11 cellular contexts compared by ENCODE assay signal in the genomic region with DNA sequence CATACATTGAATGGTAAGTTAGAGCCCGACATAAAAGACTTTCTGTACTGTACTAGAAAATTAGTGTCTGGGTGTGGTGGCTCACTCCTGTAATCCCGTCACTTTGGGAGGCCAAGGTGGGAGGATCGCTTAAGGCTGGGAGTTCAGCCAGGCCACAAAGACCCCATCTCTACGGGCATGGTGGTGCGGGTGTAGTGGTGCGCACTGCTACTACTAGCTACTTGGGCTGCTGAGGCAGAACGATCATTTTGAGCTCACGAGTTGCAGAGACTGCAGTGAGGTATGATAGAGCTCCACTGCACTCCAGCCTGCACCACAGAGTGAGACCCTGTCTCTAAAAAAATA. TPM values are rescaled to one million over a fixed set of nuclear protein-coding genes. Genes with fewer than 3 reads are reported as not detected.
A peak's percentile ranks its signal among the peaks of the same experiment; 100 is the strongest.
DNase-seq lines count a peak whose midpoint lies in the region; ATAC-seq and TF ChIP-seq lines count a peak whose summit lies in the region.
"Had no signal": no experiment of that assay in that cellular context is flagged by ENCODE, and none has a peak within 500 bp of the region (broad histone marks: within the 10 kb centered on the region; RNA-seq: fewer than 3 reads in every experiment).

No MANE protein-coding gene starts in this region.

- no peak overlapping the region for H3K27ac Mint-ChIP-seq in dendritic cell treated with granulocyte-macrophage colony-stimulating factor and Interleukin-4, amounts not matched to agents 40 ng/mL and 50 ng/mL, for 4 days
- no peak overlapping the region for H3K27ac Mint-ChIP-seq in neural progenitor cell

- peaks cover 34% of the 10 kb centered on the region for H3K4me1 Mint-ChIP-seq in dendritic cell treated with granulocyte-macrophage colony-stimulating factor and Interleukin-4, amounts not matched to agents 40 ng/mL and 50 ng/mL, for 4 days (ENCODE audit: low read depth)
- H3K4me1 Mint-ChIP-seq in neural progenitor cell, result peaks cover 30% of the 10 kb centered on the region

- H3K36me3 Mint-ChIP-seq in dendritic cell treated with granulocyte-macrophage colony-stimulating factor and Interleukin-4, amounts not matched to agents 40 ng/mL and 50 ng/mL, for 4 days (ENCODE audit: low read depth), result peaks cover 67% of the 10 kb centered on the region
- H3K36me3 Mint-ChIP-seq in neural progenitor cell, result peaks cover 36% of the 10 kb centered on the region

- no peaks in the 10 kb centered on the region for H3K27me3 Mint-ChIP-seq in dendritic cell treated with granulocyte-macrophage colony-stimulating factor and Interleukin-4, amounts not matched to agents 40 ng/mL and 50 ng/mL, for 4 days
- peaks cover 3% of the 10 kb centered on the region for H3K27me3 Mint-ChIP-seq in neural progenitor cell (ENCODE audit: insufficient read depth, low read depth)

- in situ Hi-C loops in KBM-7 (cut with MboI; ENCODE audit: low pct_unique_long_range_greater_than_20kb, low sequenced_read_pairs), result no loop called here

- peaks cover 25% of the 10 kb centered on the region for H3K4me1 ChIP-seq in neural progenitor cell

- H3K9ac ChIP-seq in neural progenitor cell, result no peak overlapping the region

- H3K9me3 ChIP-seq in neural progenitor cell (ENCODE audit: low read depth), result no peaks in the 10 kb centered on the region

- H3K36me3 ChIP-seq in neural progenitor cell, result peaks cover 18% of the 10 kb centered on the region

- no peak for ATAC-seq in HG02642 (IDR thresholded peaks at IDR 0.05; ENCODE audit: poor library complexity, unreplicated experiment)

- peaks cover 66% of the 10 kb centered on the region for H4K20me1 ChIP-seq in neural progenitor cell (ENCODE audit: low read depth)

- peaks cover 86% of the 10 kb centered on the region for H3K79me2 ChIP-seq in neural progenitor cell (ENCODE audit: low read depth)

- H3K4me3 ChIP-seq in NB4 (ENCODE audit: low read depth, low read length) (peak overlapping the region; percentile 95), neural progenitor cell (peak overlapping the region; percentile 84)

- no peak overlapping the region for H3K27ac ChIP-seq in neural progenitor cell

- DNase-seq in ELF-1 (ENCODE audit: low read depth, low spot score) (peak; percentile 28), NB4 (ENCODE audit: low read depth) (no peak), neural progenitor cell (ENCODE audit: low spot score) (peak; percentile 27), NCI-H526 treated with DMSO at 0.1 percent for 48 hours (lab: John Stamatoyannopoulos, UW) (no peak), NCI-H2196 treated with DMSO at 0.1 percent for 48 hours (lab: John Stamatoyannopoulos, UW; ENCODE audit: unreplicated experiment) (no peak), KBM-7 (no peak)
- DNase-seq: head of caudate nucleus; NCI-H1930; stimulated activated CD4-positive, alpha-beta T cell treated with anti-CD3 and anti-CD28 coated beads, Interleukin-12 subunit alpha, Interleukin-12 subunit beta, amount 100 ng/mL, for 4 hours had no signal

- no peaks in the 10 kb centered on the region for H3K9me3 Mint-ChIP-seq in dendritic cell treated with granulocyte-macrophage colony-stimulating factor and Interleukin-4, amounts not matched to agents 40 ng/mL and 50 ng/mL, for 4 days
- peaks cover 6% of the 10 kb centered on the region for H3K9me3 Mint-ChIP-seq in neural progenitor cell

- H2AFZ ChIP-seq in neural progenitor cell (replicated peaks), result no peak overlapping the region

- peaks cover 14% of the 10 kb centered on the region for H3F3A ChIP-seq in neural progenitor cell (ENCODE audit: low read depth)

- peak overlapping the region; percentile 87 for H3K4me2 ChIP-seq in neural progenitor cell

- H3K27me3 ChIP-seq in neural progenitor cell, result no peaks in the 10 kb centered on the region

- intact Hi-C loops in dendritic cell treated with granulocyte-macrophage colony-stimulating factor and Interleukin-4, amounts not matched to agents 40 ng/mL and 50 ng/mL, for 4 days (cut with micrococcal nuclease), result loop anchor here (5.0 kb wide), 1 partner anchor 83 kb away; a partner anchor contains a TSS

- no peak for TF ChIP-seq POLR2A in NB4 (IDR thresholded peaks at IDR 0.05; ENCODE audit: extremely low read depth, insufficient read length)

- TF ChIP-seq CTCF in NB4 (IDR thresholded peaks at IDR 0.05; ENCODE audit: low read depth, low read length), result no peak
- TF ChIP-seq CTCF in neural progenitor cell (IDR thresholded peaks at IDR 0.05), result no peak

- peak overlapping the region; percentile 17 for H3K4me3 Mint-ChIP-seq in dendritic cell treated with granulocyte-macrophage colony-stimulating factor and Interleukin-4, amounts not matched to agents 40 ng/mL and 50 ng/mL, for 4 days
- H3K4me3 Mint-ChIP-seq in neural progenitor cell, result no peak overlapping the region

RNA-seq across cellular contexts. Expression of a gene that starts 2.3 kb away (rescaled TPM):
- 232 and 394 TPM in 2 replicates for total RNA-seq in neural progenitor cell (ENCODE audit: low replicate concordance)

Comparison
In these comparisons a context has a peak if more than half of its experiments do, and no peak if none do; other contexts are left out.
1. DNase-seq: peak in ELF-1 (single experiment) and neural progenitor cell (single experiment); none in NB4 (single experiment), NCI-H526 treated with DMSO at 0.1 percent for 48 hours (single experiment), NCI-H2196 treated with DMSO at 0.1 percent for 48 hours (single experiment) and KBM-7 (single experiment).